33 cellular contexts compared by ENCODE assay signal in the genomic region with DNA sequence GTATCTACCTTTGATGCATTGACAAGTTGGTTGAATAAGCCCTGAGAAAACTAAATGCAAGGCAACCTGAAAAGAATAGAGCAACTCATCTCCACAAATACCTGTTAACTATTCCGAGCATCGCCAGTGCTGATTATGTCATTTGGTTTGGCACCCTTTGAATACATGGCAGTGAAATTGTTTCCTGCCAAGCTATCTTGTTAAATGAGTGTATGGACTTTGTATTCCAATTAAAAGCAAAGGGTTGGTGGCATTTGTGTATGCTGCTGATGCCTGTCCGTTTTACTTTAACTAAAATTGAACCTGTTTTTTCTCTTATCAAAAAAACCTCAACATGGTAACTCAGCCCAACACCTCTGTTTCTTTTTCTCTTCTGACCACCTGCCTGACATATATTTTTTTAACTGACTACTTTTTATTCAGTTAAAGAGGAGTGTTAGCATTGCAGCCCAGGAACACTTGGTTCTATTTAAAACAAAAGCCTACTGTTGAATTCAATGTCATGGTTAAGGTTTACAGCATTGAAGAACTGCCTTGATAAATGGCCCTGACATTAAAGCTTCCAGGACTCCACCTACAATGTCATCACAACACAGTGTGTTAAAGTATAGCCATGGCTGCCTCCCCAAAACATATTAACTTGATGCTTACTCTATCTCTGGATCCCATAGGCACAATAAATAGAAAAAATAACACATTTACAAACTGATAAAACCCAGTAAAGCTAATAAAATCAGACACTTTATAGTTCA.
"Had no signal": no experiment of that assay in that cellular context is flagged by ENCODE, and none has a peak within 500 bp of the region (broad histone marks: within the 10 kb centered on the region; RNA-seq: fewer than 3 reads in every experiment).

No MANE protein-coding gene starts in this region.

- H3K27me3 ChIP-seq: brain microvascular endothelial cell, Peyer's patch, SJSA1 had no signal

- H3K9me3 ChIP-seq: Peyer's patch, SJSA1 had no signal

- ATAC-seq: activated CD8-positive, alpha-beta memory T cell treated with anti-CD3 and anti-CD28 coated beads, Interleukin-2, amount 10 ng/mL, durations not matched to agents 7 days and 5 days; activated naive CD8-positive, alpha-beta T cell treated with anti-CD3 and anti-CD28 coated beads, Interleukin-2, amount 50 U/mL, for 24 hours; PC-3; SK-N-SH treated with all-trans-retinoic acid at 6 μM for 48 hours; T-cell; T-helper 17 cell had no signal

- H3K36me3 ChIP-seq: brain microvascular endothelial cell, Peyer's patch, SJSA1 had no signal

- H3K4me1 ChIP-seq: Peyer's patch, SJSA1 had no signal

- H3K4me3 ChIP-seq: Peyer's patch, SJSA1 had no signal

- DNase-seq: activated CD4-positive, alpha-beta memory T cell treated with anti-CD3 and anti-CD28 coated beads, Interleukin-2, amount 10 ng/mL, durations not matched to agents 7 days and 5 days; activated CD4-positive, alpha-beta T cell treated with anti-CD3 and anti-CD28 coated beads for 1 hour; activated CD4-positive, alpha-beta T cell treated with anti-CD3 and anti-CD28 coated beads for 48 hours; activated CD4-positive, CD25-positive, alpha-beta regulatory T cell; activated CD8-positive, alpha-beta memory T cell treated with anti-CD3 and anti-CD28 coated beads for 24 hours; activated CD8-positive, alpha-beta memory T cell treated with anti-CD3 and anti-CD28 coated beads, Interleukin-2, amount 10 ng/mL, durations not matched to agents 7 days and 5 days; activated CD8-positive, alpha-beta memory T cell treated with anti-CD3 and anti-CD28 coated beads, Interleukin-2, amount 50 U/mL, for 48 hours; activated effector memory CD4-positive, alpha-beta T cell treated with Interleukin-2 at 50 U/mL for 16 hours; activated naive CD4-positive, alpha-beta T cell treated with anti-CD3 and anti-CD28 coated beads, Interleukin-2, amount 10 ng/mL, durations not matched to agents 7 days and 5 days; activated naive CD8-positive, alpha-beta T cell treated with anti-CD3 and anti-CD28 coated beads, Interleukin-2, amount 50 U/mL, for 24 hours; activated T-cell treated with anti-CD3 and anti-CD28 coated beads, Interleukin-2, amount 50 U/mL, for 48 hours; anterior cingulate cortex; brain microvascular endothelial cell; central memory CD4-positive, alpha-beta T cell; NCI-H1092 treated with DMSO at 0.1 percent for 48 hours; NCI-H146; NCI-H187; NCI-H2029 treated with DMSO at 0.1 percent for 48 hours; NCI-H2171 treated with DMSO at 0.1 percent for 48 hours; NCI-H2227 treated with DMSO at 0.1 percent for 48 hours; NCI-H524 treated with DMSO at 0.1 percent for 48 hours; NCI-H82; NK-92 treated with Interleukin-12 subunit alpha and Interleukin-12 subunit beta, amount 100 ng/mL, for 24 hours; PC-3; Peyer's patch; RPMI8226; SHP77 treated with DMSO at 0.1 percent for 48 hours; T-cell; T-helper 17 cell had no signal

- H3K27ac ChIP-seq: brain microvascular endothelial cell, KMS-11, Peyer's patch, SJSA1, VCaP had no signal
